ENCODE assay signal across 7 cellular contexts in genomic region chr17:18753829-18754409, GRCh38. TPM values are rescaled to one million over a fixed set of nuclear protein-coding genes. Genes with fewer than 3 reads are reported as not detected.
"Had no signal": no experiment of that assay in that cellular context is flagged by ENCODE, and none has a peak within 500 bp of the region (broad histone marks: within the 10 kb centered on the region; RNA-seq: fewer than 3 reads in every experiment).

No MANE protein-coding gene starts in this region.

RNA-seq across cellular contexts. Expression of gene FBXW10, which starts 10.1 kb away (rescaled TPM):
- total RNA-seq: activated CD4-positive, alpha-beta memory T cell treated with anti-CD3 and anti-CD28 coated beads for 36 hours; activated naive CD8-positive, alpha-beta T cell treated with anti-CD3 and anti-CD28 coated beads for 36 hours; activated T-helper 1 cell treated with anti-CD3 and anti-CD28 coated beads, Interleukin-12 subunit alpha, Interleukin-12 subunit beta, Interleukin-2, Interleukin-4 antibody, amounts not matched to agents 30 ng/mL and 10 ng/mL and 1 ng/mL, durations not matched to agents 14 hours and 24 hours and 36 hours; ascending aorta; endodermal cell; hepatocyte had no signal
- polyA plus RNA-seq: hepatocyte, smooth muscle cell had no signal
